8 cellular contexts compared by ENCODE assay signal in the genomic region with DNA sequence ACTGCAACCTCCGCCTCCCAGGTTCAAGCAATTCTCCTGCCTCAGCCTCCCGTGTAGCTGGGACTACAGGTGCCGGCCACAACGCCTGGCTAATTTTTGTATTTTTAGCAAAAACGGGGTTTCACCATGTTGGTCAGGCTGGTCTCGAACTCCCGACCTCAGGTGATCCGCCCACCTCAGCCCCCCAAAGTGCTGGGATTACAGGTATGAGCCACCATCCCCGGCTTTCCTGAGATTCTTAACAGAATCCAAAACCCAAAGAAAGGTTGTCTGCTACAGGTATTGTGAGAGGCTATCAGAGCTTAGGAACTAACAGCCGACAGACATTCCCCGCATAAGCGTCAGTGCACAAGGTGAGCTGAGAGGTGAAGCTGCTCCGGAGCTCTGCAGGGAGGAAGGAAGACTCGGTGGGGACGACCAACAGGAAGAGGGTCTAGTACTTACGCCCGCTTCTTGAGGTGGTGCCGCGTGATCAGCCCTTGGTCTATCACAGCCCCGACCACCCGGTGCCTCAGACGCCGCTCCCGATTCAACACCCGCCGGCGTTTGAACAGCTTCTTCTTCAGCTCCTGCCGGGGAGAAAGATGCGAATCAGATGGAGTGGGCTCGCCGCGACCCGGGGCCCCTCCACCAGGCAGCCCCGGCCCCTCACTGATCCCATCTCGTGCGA. TPM values are rescaled to one million over a fixed set of nuclear protein-coding genes. Genes with fewer than 3 reads are reported as not detected.
DNase-seq lines count a peak whose midpoint lies in the region; ATAC-seq and TF ChIP-seq lines count a peak whose summit lies in the region.

No MANE protein-coding gene starts in this region.

- no peak for TF ChIP-seq POLR2A in ovary (IDR thresholded peaks at IDR 0.05)

- peak overlapping the region; percentile 57 to 100 (median 77) for H3K4me2 ChIP-seq in BLaER1 treated with 17β-estradiol and CSF1 and Interleukin-3, amounts not matched to agents 10 nM and 100 nM

- H3K27me3 ChIP-seq in BLaER1 treated with 17β-estradiol and CSF1 and Interleukin-3, amounts not matched to agents 10 nM and 100 nM, result no peaks in the 10 kb centered on the region
- no peaks in the 10 kb centered on the region for H3K27me3 ChIP-seq in ovary

- H3K27ac ChIP-seq in BLaER1 treated with 17β-estradiol and CSF1 and Interleukin-3, amounts not matched to agents 10 nM and 100 nM, result peak overlapping the region; percentile 63 to 94 (median 87)
- peak overlapping the region; percentile 75 to 79 for H3K27ac ChIP-seq in ovary

- intact Hi-C loops in ovary (cut with DNase I), result no loop called here

- peak; percentile 69 to 85 for DNase-seq in NCI-H526 (lab: John Stamatoyannopoulos, UW)
- peak; percentile 36 for DNase-seq in activated T-helper 9 cell treated with anti-CD3 and anti-CD28 coated beads, Interleukin-2, amount 50 U/mL, for 16 hours (ENCODE audit: low read depth)
- DNase-seq in germinal center (ENCODE audit: low spot score), result peak; percentile 75
- DNase-seq in ovary, result no peak
- no peak for DNase-seq in mesenteric fat pad (ENCODE audit: low spot score)

- H4K20me1 ChIP-seq in BLaER1 treated with 17β-estradiol and CSF1 and Interleukin-3, amounts not matched to agents 10 nM and 100 nM, result peaks cover 0 to 46% (median 27%) of the 10 kb centered on the region in 11 experiments; a peak in 19 of 22 replicates

- no peaks in the 10 kb centered on the region for H3K9me3 ChIP-seq in BLaER1 treated with 17β-estradiol and CSF1 and Interleukin-3, amounts not matched to agents 10 nM and 100 nM (replicated peaks in 1 of 11)
- no peaks in the 10 kb centered on the region for H3K9me3 ChIP-seq in ovary

- TF ChIP-seq CTCF in ovary (IDR thresholded peaks at IDR 0.05), result no peak

- H3K9ac ChIP-seq in BLaER1 treated with 17β-estradiol and CSF1 and Interleukin-3, amounts not matched to agents 10 nM and 100 nM, result peak overlapping the region; percentile 83 to 98 (median 90)

- peaks cover 26 to 66% (median 54%) of the 10 kb centered on the region in 11 experiments for H3K36me3 ChIP-seq in BLaER1 treated with 17β-estradiol and CSF1 and Interleukin-3, amounts not matched to agents 10 nM and 100 nM
- no peaks in the 10 kb centered on the region for H3K36me3 ChIP-seq in ovary

- ATAC-seq in GM18907 (IDR thresholded peaks at IDR 0.05; ENCODE audit: unreplicated experiment) (peak; percentile 41), HG03135 (IDR thresholded peaks at IDR 0.05; ENCODE audit: unreplicated experiment) (peak; percentile 39)

- WGBS in ovary, 3 donors, result 2 to 3% (median 2%) methylated on average over 32 to 36 of the region's 36 CpGs

- peak overlapping the region; percentile 68 to 94 (median 83) for H3K4me3 ChIP-seq in BLaER1 treated with 17β-estradiol and CSF1 and Interleukin-3, amounts not matched to agents 10 nM and 100 nM
- H3K4me3 ChIP-seq in ovary, result peak overlapping the region; percentile 71

- no peak for TF ChIP-seq EP300 in ovary (IDR thresholded peaks at IDR 0.05)

- peaks cover 30 to 56% (median 53%) of the 10 kb centered on the region in 10 experiments for H3K4me1 ChIP-seq in BLaER1 treated with 17β-estradiol and CSF1 and Interleukin-3, amounts not matched to agents 10 nM and 100 nM
- H3K4me1 ChIP-seq in ovary (ENCODE audit: insufficient read depth), result peaks cover 7% of the 10 kb centered on the region

RNA-seq across cellular contexts. Expression of gene C11orf98, which starts 0.5 kb away (rescaled TPM):
- total RNA-seq in ovary, result 10 to 100 TPM; 24.2 to 62.3 (median 35.1) TPM
- polyA plus RNA-seq in ovary, result 10 to 100 TPM; 50.8 to 55.5 TPM
- total RNA-seq in mesenteric fat pad, result 36.9 TPM

RNA-seq across cellular contexts. Expression of gene CSKMT, which starts 0.6 kb away (rescaled TPM):
- 10 to 100 TPM; 14.2 to 31.5 (median 21.7) TPM for total RNA-seq in ovary
- 10 to 100 TPM in 1 of 2 donors, 1 to 10 TPM in 1; 3.6 to 16.9 TPM for polyA plus RNA-seq in ovary
- 13.8 TPM for total RNA-seq in mesenteric fat pad

RNA-seq across cellular contexts. Expression of gene UQCC3, which starts 6.9 kb away (rescaled TPM):
- total RNA-seq in ovary (10 to 100 TPM in 2 of 7 donors, 1 to 10 TPM in 5; 7.1 to 13.7 (median 8.9) TPM), mesenteric fat pad (7.4 TPM)
- 1 to 10 TPM; 1.6 to 9.6 TPM for polyA plus RNA-seq in ovary

RNA-seq across cellular contexts. Expression of gene LBHD1, which starts 7.5 kb away (rescaled TPM):
- total RNA-seq in ovary, result 1 to 10 TPM; 2.4 to 6.0 (median 4.6) TPM
- 1 to 10 TPM; 2.6 to 5.3 TPM for polyA plus RNA-seq in ovary
- total RNA-seq in mesenteric fat pad, result 4.6 TPM

RNA-seq across cellular contexts. Expression of gene INTS5, which starts 11.4 kb away (rescaled TPM):
- total RNA-seq in ovary (10 to 100 TPM; 16.0 to 26.4 (median 21.8) TPM), mesenteric fat pad (19.0 TPM)
- polyA plus RNA-seq in ovary, result 10 to 100 TPM in 1 of 2 donors, 1 to 10 TPM in 1; 4.6 to 12.3 TPM

Comparison
In these comparisons a context has a peak if more than half of its experiments do, and no peak if none do; other contexts are left out.
1. DNase-seq: peak in NCI-H526 (2 of 2), activated T-helper 9 cell treated with anti-CD3 and anti-CD28 coated beads, Interleukin-2, amount 50 U/mL, for 16 hours (single experiment) and germinal center (single experiment); none in ovary (0 of 5) and mesenteric fat pad (single experiment).